8 cellular contexts compared by ENCODE assay signal in genomic region chr2:73232471-73233153, GRCh38. TPM values are rescaled to one million over a fixed set of nuclear protein-coding genes. Genes with fewer than 3 reads are reported as not detected.
DNase-seq lines count a peak whose midpoint lies in the region; ATAC-seq, FAIRE-seq and TF ChIP-seq lines count a peak whose summit lies in the region.

No MANE protein-coding gene starts in this region.

- H3K9me3 ChIP-seq in H9 (ENCODE audit: control insufficient read depth, low read depth, low read length): no peaks in the 10 kb centered on the region
- no peaks in the 10 kb centered on the region for H3K9me3 ChIP-seq in Panc1 (ENCODE audit: control insufficient read depth, insufficient read depth, low read depth, low read length)
- H3K9me3 ChIP-seq in upper lobe of right lung: no peaks in the 10 kb centered on the region

- no CpG with 5 or more reads among the region's 37 CpGs for WGBS in H9 (ENCODE audit: extremely low coverage, insufficient read length, low lambda C conversion rate)

- H3K4me3 Mint-ChIP-seq in H9 (peak overlapping the region; percentile 97 to 99), mesothelial cell of epicardium (peak overlapping the region; percentile 95)

- POLR2A ChIA-PET in Panc1 (lab: Charles Lee): interaction anchor here (0.7 to 1.1 kb wide), 4 partner anchors 18 to 119 kb away, joined by 4 to 10 read pairs (median 6); no protein-coding TSS in a partner anchor

- in situ Hi-C loops in Panc1 (cut with HindIII; ENCODE audit: low pct_unique_long_range_greater_than_20kb, low sequenced_read_pairs): loop anchor here (10.0 kb wide), 1 partner anchor 62 kb away; the partner anchor contains the start of gene EGR4

- no peak overlapping the region for H2BK15ac ChIP-seq in H9 (ENCODE audit: low read depth, low read length)

- H3K79me2 ChIP-seq in H9 (ENCODE audit: insufficient read depth, low read length): peaks cover 29% of the 10 kb centered on the region

- peaks cover 14% of the 10 kb centered on the region for H3K23me2 ChIP-seq in H9 (ENCODE audit: insufficient read length, low read depth, low read length, poor library complexity, severe bottlenecking)

- peak overlapping the region; percentile 72 for H3K4me2 ChIP-seq in H9 (ENCODE audit: insufficient read depth, insufficient read length, low read length)

- no peaks in the 10 kb centered on the region for H4K20me1 ChIP-seq in H9 (ENCODE audit: control insufficient read depth, insufficient read depth, insufficient read length)

- peaks cover 8% of the 10 kb centered on the region; the same call in 1 of the 2 replicates for H3K4me1 ChIP-seq in H9 (ENCODE audit: insufficient read depth, low read length)
- H3K4me1 ChIP-seq in Panc1 (ENCODE audit: control insufficient read depth, insufficient read depth, low read length): peaks cover 22% of the 10 kb centered on the region
- H3K4me1 ChIP-seq in upper lobe of right lung: peaks cover 17% of the 10 kb centered on the region

- no peak overlapping the region for H3T11ph ChIP-seq in H9 (ENCODE audit: low read length)

- H3K4me1 Mint-ChIP-seq in H9: peaks cover 22 to 26% of the 10 kb centered on the region in 2 experiments
- H3K4me1 Mint-ChIP-seq in mesothelial cell of epicardium: peaks cover 23% of the 10 kb centered on the region

- H3K27me3 Mint-ChIP-seq in H9 (ENCODE audit: low read depth) (no peaks in the 10 kb centered on the region; the same call in 1 of the 2 replicates), mesothelial cell of epicardium (ENCODE audit: low read depth) (no peaks in the 10 kb centered on the region)

- H2BK120ac ChIP-seq in H9 (ENCODE audit: low read depth, low read length, poor library complexity, severe bottlenecking): no peak overlapping the region

- no peak overlapping the region for H4K5ac ChIP-seq in H9 (ENCODE audit: insufficient read length, low read depth, low read length)

- H3K9ac ChIP-seq in H9 (ENCODE audit: extremely low read depth, insufficient read length, low read length): peak overlapping the region; percentile 8

- FAIRE-seq in D721Med (lab: Jason Lieb, UNC): no peak

- peaks cover 10% of the 10 kb centered on the region; the same call in 1 of the 2 replicates for H3K36me3 ChIP-seq in Panc1 (ENCODE audit: control insufficient read depth, insufficient read depth, low read length)
- peaks cover 10% of the 10 kb centered on the region for H3K36me3 ChIP-seq in upper lobe of right lung

- H3K18ac ChIP-seq in H9 (ENCODE audit: insufficient read length, low read depth, low read length): no peak overlapping the region

- H2AK5ac ChIP-seq in H9 (ENCODE audit: insufficient read length, low read length): no peak overlapping the region

- H3K27ac Mint-ChIP-seq in H9 (no peak overlapping the region), mesothelial cell of epicardium (no peak overlapping the region)

- peak; percentile 22; the same call in 1 of the 2 replicates for ATAC-seq in Panc1
- no peak for ATAC-seq in upper lobe of right lung

- no peaks in the 10 kb centered on the region for H3K27me3 ChIP-seq in H9 (ENCODE audit: insufficient read depth, low read length)
- H3K27me3 ChIP-seq in Panc1 (ENCODE audit: control insufficient read depth, insufficient read depth, low read length): no peaks in the 10 kb centered on the region
- no peaks in the 10 kb centered on the region for H3K27me3 ChIP-seq in upper lobe of right lung

- H4K8ac ChIP-seq in H9 (replicated peaks; ENCODE audit: insufficient read length, low read depth, low read length): no peak overlapping the region

- CTCF ChIA-PET in Panc1 (lab: Charles Lee): interaction anchor here (0.6 to 1.9 kb wide), 2 partner anchors 20 to 69 kb away, joined by 8 to 14 read pairs; no protein-coding TSS in a partner anchor

- H2AFZ ChIP-seq in H9 (ENCODE audit: low read length): no peak overlapping the region

- H2BK20ac ChIP-seq in H9 (ENCODE audit: low read depth, low read length, poor library complexity, severe bottlenecking): no peak overlapping the region

- DNase-seq in DMS 273 (lab: John Stamatoyannopoulos, UW; ENCODE audit: unreplicated experiment) (peak; percentile 53), DMS 273 treated with DMSO at 0.1 percent for 48 hours (lab: John Stamatoyannopoulos, UW) (no peak), H9 (no peak), Panc1 (ENCODE audit: low read depth, low spot score) (no peak), cerebellum (ENCODE audit: low spot score) (peak; percentile 34), mesothelial cell of epicardium (ENCODE audit: low spot score in 2 of 2, unreplicated experiment in 2 of 2) (no peak), upper lobe of right lung (no peak), D721Med (ENCODE audit: insufficient read length, low spot score) (no peak)

- no peak overlapping the region for H3K23ac ChIP-seq in H9 (ENCODE audit: insufficient read length, low read depth, low read length)

- H2BK12ac ChIP-seq in H9 (ENCODE audit: insufficient read length, low read depth, low read length): no peak overlapping the region

- no peaks in the 10 kb centered on the region for H3K9me3 Mint-ChIP-seq in H9
- no peaks in the 10 kb centered on the region for H3K9me3 Mint-ChIP-seq in mesothelial cell of epicardium

- intact Hi-C loops in Panc1 (cut with micrococcal nuclease; ENCODE audit: unreplicated experiment): no loop called here
- intact Hi-C loops in upper lobe of right lung (cut with DNase I): no loop called here

- no peak overlapping the region for H3K4ac ChIP-seq in H9 (ENCODE audit: low read depth, low read length)

- no TSS peak for BruUV-seq in Panc1 (replicated peaks; lab: Mats Ljungman, UMichigan)

- H3K56ac ChIP-seq in H9 (ENCODE audit: insufficient read length, low read depth, low read length): no peak overlapping the region

- H4K91ac ChIP-seq in H9 (ENCODE audit: insufficient read length, low read depth, low read length): no peak overlapping the region

- H3K14ac ChIP-seq in H9 (ENCODE audit: insufficient read depth, low read length): no peak overlapping the region

- TF ChIP-seq CTCF in H9 (conservative IDR thresholded peaks at IDR 0.05) (no peak), Panc1 (IDR thresholded peaks at IDR 0.05) (no peak), mesothelial cell of epicardium (IDR thresholded peaks at IDR 0.05; ENCODE audit: unreplicated experiment) (no peak), upper lobe of right lung (IDR thresholded peaks at IDR 0.05) (no peak), D721Med (IDR thresholded peaks at IDR 0.05; ENCODE audit: insufficient read depth, missing control alignments) (no peak)

- H3K27ac ChIP-seq in H9 (ENCODE audit: insufficient read length, low read depth, low read length) (no peak overlapping the region), Panc1 (ENCODE audit: low read length) (peak overlapping the region; percentile 5; the same call in 1 of the 2 replicates), upper lobe of right lung (peak overlapping the region; percentile 71)

- H3K79me1 ChIP-seq in H9 (ENCODE audit: insufficient read depth, low read depth, low read length, poor library complexity, severe bottlenecking): no peaks in the 10 kb centered on the region

- peaks cover 5 to 18% (median 10%) of the 10 kb centered on the region in 3 experiments; a peak in 6 of 7 replicates for H3K36me3 Mint-ChIP-seq in H9 (ENCODE audit: insufficient read depth in 1 of 3, low read depth in 3 of 3)
- H3K36me3 Mint-ChIP-seq in mesothelial cell of epicardium: no peaks in the 10 kb centered on the region

- H3K4me3 ChIP-seq in Panc1 (ENCODE audit: low read depth in 2 of 2, low read length in 2 of 2): peak overlapping the region; percentile 72 to 88
- H3K4me3 ChIP-seq in upper lobe of right lung: peak overlapping the region; percentile 93

- no peak overlapping the region for H2BK5ac ChIP-seq in H9 (ENCODE audit: insufficient read length, low read length)

RNA-seq across cellular contexts. Expression of gene PRADC1, which starts 0.4 kb away (rescaled TPM):
- 9.6 and 11.1 TPM in 2 replicates for total RNA-seq in H9 (2021)
- 18.6 TPM for total RNA-seq in Panc1 (2021; ENCODE audit: unreplicated experiment)
- 12.1 TPM for polyA plus RNA-seq in Panc1 (2012; ENCODE audit: insufficient read length)
- total RNA-seq in cerebellum: 6.4 TPM
- total RNA-seq in mesothelial cell of epicardium: 5.9 to 6.9 TPM (median 6.6 TPM) in 3 replicates
- total RNA-seq in upper lobe of right lung: 15.5 TPM

RNA-seq across cellular contexts. Expression of gene CCT7, which starts 1.5 kb away (rescaled TPM):
- 500 and 529 TPM in 2 replicates for total RNA-seq in H9 (2021)
- total RNA-seq in Panc1 (2021; ENCODE audit: unreplicated experiment): 426 TPM
- polyA plus RNA-seq in Panc1 (2012; ENCODE audit: insufficient read length): 330 TPM
- total RNA-seq in cerebellum: 96.3 TPM
- total RNA-seq in mesothelial cell of epicardium: 217 to 220 TPM (median 218 TPM) in 3 replicates
- 152 TPM for total RNA-seq in upper lobe of right lung

RNA-seq across cellular contexts. Expression of gene SMYD5, which starts 18.6 kb away (rescaled TPM):
- 41.7 and 45.2 TPM in 2 replicates for total RNA-seq in H9 (2021)
- total RNA-seq in Panc1 (2021; ENCODE audit: unreplicated experiment): 37.6 TPM
- polyA plus RNA-seq in Panc1 (2012; ENCODE audit: insufficient read length): 31.5 TPM
- total RNA-seq in cerebellum: 19.3 TPM
- 29.8 to 34.3 TPM (median 34.2 TPM) in 3 replicates for total RNA-seq in mesothelial cell of epicardium
- total RNA-seq in upper lobe of right lung: 16.8 TPM

RNA-seq across cellular contexts. Expression of gene NOTO, which starts 30.2 kb away (rescaled TPM):
- total RNA-seq in H9 (2021) (0.55 and 0.66 TPM in 2 replicates), Panc1 (2021; ENCODE audit: unreplicated experiment) (0.08 TPM), cerebellum (not detected), mesothelial cell of epicardium (not detected in 3 replicates), upper lobe of right lung (not detected)
- polyA plus RNA-seq in Panc1 (2012; ENCODE audit: insufficient read length): not detected

RNA-seq across cellular contexts. Expression of gene FBXO41, which starts 51.7 kb away (rescaled TPM):
- total RNA-seq in H9 (2021) (15.4 and 16.2 TPM in 2 replicates), Panc1 (2021; ENCODE audit: unreplicated experiment) (6.5 TPM), cerebellum (17.1 TPM), mesothelial cell of epicardium (7.6 to 8.1 TPM (median 7.8 TPM) in 3 replicates), upper lobe of right lung (2.1 TPM)
- polyA plus RNA-seq in Panc1 (2012; ENCODE audit: insufficient read length): 7.4 TPM

Comparison
In these comparisons a context has a peak if more than half of its experiments do, and no peak if none do; other contexts are left out.
1. DNase-seq: peak in DMS 273 (single experiment) and cerebellum (single experiment); none in DMS 273 treated with DMSO at 0.1 percent for 48 hours (single experiment), H9 (single experiment), Panc1 (single experiment), mesothelial cell of epicardium (0 of 2), upper lobe of right lung (single experiment) and D721Med (single experiment).